In the genomic region with DNA sequence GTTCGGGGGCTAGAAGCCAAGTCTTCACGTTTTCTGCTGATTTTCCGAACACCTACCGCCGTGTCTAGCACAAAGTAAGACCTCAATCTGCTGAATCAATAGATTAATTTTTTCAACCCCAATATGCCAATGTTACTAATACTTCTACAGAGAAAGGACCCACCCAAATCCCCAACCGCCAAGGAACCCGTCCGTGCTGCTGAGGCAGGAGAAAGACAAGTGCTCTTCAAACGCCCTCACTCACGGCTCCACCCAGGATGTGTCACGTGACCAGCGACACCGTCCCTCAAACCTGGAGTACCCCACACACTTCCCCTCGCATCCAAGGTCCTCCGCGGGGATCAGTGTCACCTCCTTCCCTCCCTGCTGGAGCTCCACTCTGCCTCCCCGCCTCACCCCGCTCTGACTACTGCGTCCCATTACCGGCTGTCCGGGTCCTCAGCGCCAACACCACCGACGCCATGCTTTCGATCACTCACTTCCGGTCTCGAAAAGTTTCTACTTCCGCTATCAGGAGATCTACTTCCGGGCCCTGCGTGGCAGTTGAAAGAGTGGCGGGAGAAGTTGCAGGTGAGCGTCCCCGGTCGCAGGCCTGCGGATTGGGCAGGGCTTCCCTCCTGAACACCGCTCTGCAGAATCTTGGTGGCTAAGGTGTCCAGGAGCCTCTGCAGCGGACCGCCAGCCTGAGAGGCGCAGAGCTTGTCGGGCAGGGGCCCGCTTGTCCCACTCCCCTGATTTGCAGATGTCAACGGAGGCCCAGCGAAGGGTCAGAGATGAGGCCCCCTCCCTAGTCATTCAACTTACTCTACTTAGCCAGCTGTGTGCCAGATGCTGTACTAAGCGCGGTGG, we compare ENCODE assay signal across 1 cellular context.
TF ChIP-seq lines count a peak whose summit lies in the region.

EME1 (plus strand) TSS at position 522 of the 849 bp plus-strand sequence. CDS start 1,980 bp downstream, outside the sequence.
MRPL27 (minus strand) TSS at position 477 of the 849 bp plus-strand sequence; CDS start at position 463, 14 bp downstream.

TF ChIP-seq in K562, 482 proteins besides CTCF, POLR2A, EP300 and RAD21 (continued from another document):
- TF ChIP-seq ZBTB34 (CRISPR knock-in tag; IDR thresholded peaks at IDR 0.05) (no peak), PHTF2 (CRISPR knock-in tag; IDR thresholded peaks at IDR 0.05) (no peak), CC2D1A (IDR thresholded peaks at IDR 0.05) (peak; percentile 73; the same call in 1 of the 2 replicates), ZNF785 (CRISPR knock-in tag; IDR thresholded peaks at IDR 0.05) (no peak), JUN (IDR thresholded peaks at IDR 0.05; ENCODE audit: borderline replicate concordance, low read depth, low read length) (peak; percentile 50; the same call in 1 of the 2 replicates), JUN (CRISPR knock-in tag; IDR thresholded peaks at IDR 0.05; ENCODE audit: borderline replicate concordance) (peak; percentile 36; the same call in 1 of the 2 replicates), ZNF24 (IDR thresholded peaks at IDR 0.05) (0 out of 2 replicates have a peak, but pooled peaks have one; percentile 11), NR4A1 (CRISPR knock-in tag; IDR thresholded peaks at IDR 0.05) (peak; percentile 82; the same call in 1 of the 2 replicates), NR4A1 (tag; IDR thresholded peaks at IDR 0.05) (peak; percentile 68; the same call in 1 of the 2 replicates), ZNF644 (tag; IDR thresholded peaks at IDR 0.05; ENCODE audit: low read depth) (no peak), C11orf30 (IDR thresholded peaks at IDR 0.05; ENCODE audit: low read depth) (peak; percentile 98), NFE2 (IDR thresholded peaks at IDR 0.05; ENCODE audit: low read depth) (no peak), RBM22 (IDR thresholded peaks at IDR 0.05; ENCODE audit: low read depth, low read length, poor library complexity, severe bottlenecking) (no peak), E4F1 (CRISPR knock-in tag; IDR thresholded peaks at IDR 0.05; ENCODE audit: borderline replicate concordance) (no peak), MAZ (CRISPR knock-in tag; conservative IDR thresholded peaks at IDR 0.05 in 1 of 2, IDR thresholded peaks at IDR 0.05 in 1 of 2) (peak; percentile 39 to 78; a peak in 2 of 4 replicates), E2F6 (IDR thresholded peaks at IDR 0.05; ENCODE audit: borderline replicate concordance in 1 of 2, extremely low read depth in 1 of 2, insufficient read depth in 1 of 2, insufficient read length in 1 of 2, low read depth in 1 of 2, low read length in 1 of 2, poor library complexity in 1 of 2, severe bottlenecking in 1 of 2) (peak; percentile 84 to 88), MTA2 (IDR thresholded peaks at IDR 0.05; ENCODE audit: low read depth) (peak; percentile 67), GTF2E2 (tag; IDR thresholded peaks at IDR 0.05) (peak; percentile 95), CTBP1 (IDR thresholded peaks at IDR 0.05; ENCODE audit: borderline replicate concordance) (peak; percentile 88), RHOXF2B (CRISPR knock-in tag; conservative IDR thresholded peaks at IDR 0.05) (no peak), BACH1 (tag; IDR thresholded peaks at IDR 0.05) (no peak), ZFX (CRISPR knock-in tag; IDR thresholded peaks at IDR 0.05) (peak; percentile 94), SIN3A (IDR thresholded peaks at IDR 0.05; ENCODE audit: borderline replicate concordance in 2 of 2, control insufficient read depth in 1 of 2, low read depth in 2 of 2, low read length in 2 of 2) (peak in 1 of 2 experiments; percentile 90; a peak in 2 of 4 replicates), MEF2A (IDR thresholded peaks at IDR 0.05; ENCODE audit: control insufficient read depth, low read depth, low read length) (no peak), SRSF1 (IDR thresholded peaks at IDR 0.05; ENCODE audit: low read depth, low read length) (no peak)
- TF ChIP-seq, protein P1, sequence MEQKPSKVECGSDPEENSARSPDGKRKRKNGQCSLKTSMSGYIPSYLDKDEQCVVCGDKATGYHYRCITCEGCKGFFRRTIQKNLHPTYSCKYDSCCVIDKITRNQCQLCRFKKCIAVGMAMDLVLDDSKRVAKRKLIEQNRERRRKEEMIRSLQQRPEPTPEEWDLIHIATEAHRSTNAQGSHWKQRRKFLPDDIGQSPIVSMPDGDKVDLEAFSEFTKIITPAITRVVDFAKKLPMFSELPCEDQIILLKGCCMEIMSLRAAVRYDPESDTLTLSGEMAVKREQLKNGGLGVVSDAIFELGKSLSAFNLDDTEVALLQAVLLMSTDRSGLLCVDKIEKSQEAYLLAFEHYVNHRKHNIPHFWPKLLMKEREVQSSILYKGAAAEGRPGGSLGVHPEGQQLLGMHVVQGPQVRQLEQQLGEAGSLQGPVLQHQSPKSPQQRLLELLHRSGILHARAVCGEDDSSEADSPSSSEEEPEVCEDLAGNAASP (IDR thresholded peaks at IDR 0.05), result no peak
